ENCODE assay signal across 8 cellular contexts in genomic region chr4:48728779-48729496, GRCh38. TPM values are rescaled to one million over a fixed set of nuclear protein-coding genes. Genes with fewer than 3 reads are reported as not detected.
DNase-seq lines count a peak whose midpoint lies in the region; ATAC-seq and TF ChIP-seq lines count a peak whose summit lies in the region.
"Not testable (repeated sequence)": the region's sequence is repeated elsewhere in the genome, so short reads cannot be mapped to it uniquely, and the experiment has no call there.

No MANE protein-coding gene starts in this region.

- peaks cover 12% of the 10 kb centered on the region for H3K36me3 Mint-ChIP-seq in activated CD4-positive, alpha-beta T cell treated with anti-CD3 and anti-CD28 coated beads for 36 hours (ENCODE audit: low read depth)
- H3K36me3 Mint-ChIP-seq in activated naive CD4-positive, alpha-beta T cell treated with anti-CD3 and anti-CD28 coated beads for 36 hours (ENCODE audit: low read depth): not testable (repeated sequence)
- H3K36me3 Mint-ChIP-seq in endothelial cell (ENCODE audit: low read depth, unreplicated experiment) (peaks cover 20% of the 10 kb centered on the region), neural crest cell (ENCODE audit: low read depth) (peaks cover 40% of the 10 kb centered on the region)

- peak; percentile 83 for ATAC-seq in activated CD4-positive, alpha-beta T cell treated with anti-CD3 and anti-CD28 coated beads for 36 hours

- CTCF ChIA-PET in activated CD4-positive, alpha-beta T cell treated with anti-CD3 and anti-CD28 coated beads for 36 hours (lab: Charles Lee); activated naive CD4-positive, alpha-beta T cell treated with anti-CD3 and anti-CD28 coated beads for 36 hours (lab: Charles Lee): not testable (repeated sequence)

- TF ChIP-seq CTCF in endothelial cell (IDR thresholded peaks at IDR 0.05; ENCODE audit: unreplicated experiment); neural crest cell (conservative IDR thresholded peaks at IDR 0.05): not testable (repeated sequence)

- not testable (repeated sequence) for H3K4me3 Mint-ChIP-seq in activated CD4-positive, alpha-beta T cell treated with anti-CD3 and anti-CD28 coated beads for 36 hours; activated naive CD4-positive, alpha-beta T cell treated with anti-CD3 and anti-CD28 coated beads for 36 hours; neural crest cell
- peak overlapping the region; percentile 34 for H3K4me3 Mint-ChIP-seq in endothelial cell (ENCODE audit: unreplicated experiment)

- intact Hi-C loops in activated CD4-positive, alpha-beta T cell treated with anti-CD3 and anti-CD28 coated beads for 36 hours (cut with DNase I, micrococcal nuclease): not testable (repeated sequence)
- intact Hi-C loops in activated naive CD4-positive, alpha-beta T cell treated with anti-CD3 and anti-CD28 coated beads for 36 hours (cut with micrococcal nuclease): loop anchor here (5.0 kb wide), 1 partner anchor 48 kb away; no protein-coding TSS in a partner anchor

- H3K9me3 Mint-ChIP-seq in activated CD4-positive, alpha-beta T cell treated with anti-CD3 and anti-CD28 coated beads for 36 hours (ENCODE audit: low read depth); activated naive CD4-positive, alpha-beta T cell treated with anti-CD3 and anti-CD28 coated beads for 36 hours; endothelial cell (ENCODE audit: unreplicated experiment); neural crest cell: not testable (repeated sequence)

- POLR2A ChIA-PET in activated CD4-positive, alpha-beta T cell treated with anti-CD3 and anti-CD28 coated beads for 36 hours (lab: Charles Lee): interaction anchor here (0.6 to 1.2 kb wide), 2 partner anchors 29 to 216 kb away, joined by 3 to 4 read pairs; no protein-coding TSS in a partner anchor

- H3K27ac ChIP-seq in substantia nigra (ENCODE audit: low read depth, low read length, poor library complexity, severe bottlenecking): peak overlapping the region; percentile 26

- not testable (repeated sequence) for H3K27me3 Mint-ChIP-seq in activated CD4-positive, alpha-beta T cell treated with anti-CD3 and anti-CD28 coated beads for 36 hours; activated naive CD4-positive, alpha-beta T cell treated with anti-CD3 and anti-CD28 coated beads for 36 hours (ENCODE audit: low read depth); endothelial cell (ENCODE audit: unreplicated experiment); neural crest cell (ENCODE audit: low read depth)

- peaks cover 85% of the 10 kb centered on the region for H3K4me1 Mint-ChIP-seq in activated CD4-positive, alpha-beta T cell treated with anti-CD3 and anti-CD28 coated beads for 36 hours
- peaks cover 83% of the 10 kb centered on the region for H3K4me1 Mint-ChIP-seq in activated naive CD4-positive, alpha-beta T cell treated with anti-CD3 and anti-CD28 coated beads for 36 hours (ENCODE audit: low read depth)
- peaks cover 62% of the 10 kb centered on the region for H3K4me1 Mint-ChIP-seq in endothelial cell (ENCODE audit: unreplicated experiment)
- H3K4me1 Mint-ChIP-seq in neural crest cell: peaks cover 34% of the 10 kb centered on the region

- DNase-seq in HT-29 (ENCODE audit: low spot score): peak; percentile 25
- DNase-seq in activated CD4-positive, alpha-beta T cell treated with anti-CD3 and anti-CD28 coated beads for 36 hours: peak; percentile 67
- DNase-seq in activated T-cell treated with anti-CD3 and anti-CD28 coated beads for 4 hours: peak; percentile 28
- peak; percentile 54 for DNase-seq in activated naive CD4-positive, alpha-beta T cell treated with anti-CD3 and anti-CD28 coated beads for 36 hours
- not testable (repeated sequence) for DNase-seq in endothelial cell (ENCODE audit: low spot score); neural crest cell (ENCODE audit: low read depth, low spot score); substantia nigra (lab: John Stamatoyannopoulos, UW)
- peak in 2 of 3 donors; percentile 3 to 16 for DNase-seq in stimulated activated CD4-positive, alpha-beta T cell treated with anti-CD3 and anti-CD28 coated beads, TNF-alpha, amount 100 ng/mL, for 1 hour (ENCODE audit: low read depth in 3 of 3, low spot score in 1 of 3)

- H3K27ac Mint-ChIP-seq in activated CD4-positive, alpha-beta T cell treated with anti-CD3 and anti-CD28 coated beads for 36 hours: peak overlapping the region; percentile 48
- H3K27ac Mint-ChIP-seq in activated naive CD4-positive, alpha-beta T cell treated with anti-CD3 and anti-CD28 coated beads for 36 hours; endothelial cell (ENCODE audit: unreplicated experiment): not testable (repeated sequence)
- H3K27ac Mint-ChIP-seq in neural crest cell (ENCODE audit: unreplicated experiment): peak overlapping the region; percentile 28

RNA-seq across cellular contexts. Expression of gene FRYL, which starts 51.1 kb away (rescaled TPM):
- total RNA-seq in HT-29 (2014; rRNA removed; shearing (Covaris generic)): 36.4 and 40.8 TPM in 2 replicates
- total RNA-seq in activated CD4-positive, alpha-beta T cell treated with anti-CD3 and anti-CD28 coated beads for 36 hours: 10 to 100 TPM; 67.9 to 69.8 TPM
- 10 to 100 TPM; 44.8 to 54.2 TPM for total RNA-seq in activated naive CD4-positive, alpha-beta T cell treated with anti-CD3 and anti-CD28 coated beads for 36 hours
- total RNA-seq in endothelial cell (ENCODE audit: unreplicated experiment) (93.3 TPM), neural crest cell (48.7 and 51.5 TPM in 2 replicates)
